Comparison of ENCODE assay signal across 1 cellular context in the genomic region with DNA sequence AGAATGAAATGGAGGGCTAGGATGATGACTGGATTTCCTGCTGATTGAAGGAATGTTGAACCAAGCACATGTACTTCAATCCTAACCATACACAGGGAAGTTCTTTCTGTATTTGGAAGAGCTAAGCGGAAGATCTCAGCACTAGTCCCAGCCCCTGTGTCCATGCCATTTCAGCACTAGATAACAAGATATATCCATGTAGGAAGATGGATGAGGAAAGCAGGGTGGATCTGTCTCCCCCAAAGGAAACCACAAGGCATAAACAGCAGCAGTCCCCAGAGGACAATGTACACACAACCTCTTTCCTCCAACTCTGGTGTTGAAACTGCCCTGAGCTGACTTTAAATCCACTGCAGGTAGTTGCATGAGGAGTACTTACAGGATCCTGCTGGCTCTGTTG.
TF ChIP-seq lines count a peak whose summit lies in the region.

No MANE protein-coding gene starts in this region.

TF ChIP-seq in GM23338, 12 proteins besides CTCF, POLR2A, EP300 and RAD21 (continued from another document):
- TF ChIP-seq, protein P1, sequence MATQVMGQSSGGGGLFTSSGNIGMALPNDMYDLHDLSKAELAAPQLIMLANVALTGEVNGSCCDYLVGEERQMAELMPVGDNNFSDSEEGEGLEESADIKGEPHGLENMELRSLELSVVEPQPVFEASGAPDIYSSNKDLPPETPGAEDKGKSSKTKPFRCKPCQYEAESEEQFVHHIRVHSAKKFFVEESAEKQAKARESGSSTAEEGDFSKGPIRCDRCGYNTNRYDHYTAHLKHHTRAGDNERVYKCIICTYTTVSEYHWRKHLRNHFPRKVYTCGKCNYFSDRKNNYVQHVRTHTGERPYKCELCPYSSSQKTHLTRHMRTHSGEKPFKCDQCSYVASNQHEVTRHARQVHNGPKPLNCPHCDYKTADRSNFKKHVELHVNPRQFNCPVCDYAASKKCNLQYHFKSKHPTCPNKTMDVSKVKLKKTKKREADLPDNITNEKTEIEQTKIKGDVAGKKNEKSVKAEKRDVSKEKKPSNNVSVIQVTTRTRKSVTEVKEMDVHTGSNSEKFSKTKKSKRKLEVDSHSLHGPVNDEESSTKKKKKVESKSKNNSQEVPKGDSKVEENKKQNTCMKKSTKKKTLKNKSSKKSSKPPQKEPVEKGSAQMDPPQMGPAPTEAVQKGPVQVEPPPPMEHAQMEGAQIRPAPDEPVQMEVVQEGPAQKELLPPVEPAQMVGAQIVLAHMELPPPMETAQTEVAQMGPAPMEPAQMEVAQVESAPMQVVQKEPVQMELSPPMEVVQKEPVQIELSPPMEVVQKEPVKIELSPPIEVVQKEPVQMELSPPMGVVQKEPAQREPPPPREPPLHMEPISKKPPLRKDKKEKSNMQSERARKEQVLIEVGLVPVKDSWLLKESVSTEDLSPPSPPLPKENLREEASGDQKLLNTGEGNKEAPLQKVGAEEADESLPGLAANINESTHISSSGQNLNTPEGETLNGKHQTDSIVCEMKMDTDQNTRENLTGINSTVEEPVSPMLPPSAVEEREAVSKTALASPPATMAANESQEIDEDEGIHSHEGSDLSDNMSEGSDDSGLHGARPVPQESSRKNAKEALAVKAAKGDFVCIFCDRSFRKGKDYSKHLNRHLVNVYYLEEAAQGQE (IDR thresholded peaks at IDR 0.05; ENCODE audit: unreplicated experiment), result no peak
- TF ChIP-seq EZH2 (IDR thresholded peaks at IDR 0.05; ENCODE audit: low read depth, unreplicated experiment) (no peak), ZNF114 (CRISPR knock-in tag; IDR thresholded peaks at IDR 0.05) (no peak), NANOG (IDR thresholded peaks at IDR 0.05; ENCODE audit: borderline replicate concordance) (no peak), JUNB (IDR thresholded peaks at IDR 0.05; ENCODE audit: unreplicated experiment) (no peak), ETS1 (IDR thresholded peaks at IDR 0.05) (no peak), EZH2phosphoT487 (IDR thresholded peaks at IDR 0.05; ENCODE audit: unreplicated experiment) (no peak), ZNF331 (CRISPR knock-in tag; IDR thresholded peaks at IDR 0.05; ENCODE audit: low read depth) (no peak)
